Comparison of ENCODE assay signal across 16 cellular contexts in genomic region chr12:69108024-69108423, GRCh38.
DNase-seq lines count a peak whose midpoint lies in the region; ATAC-seq and TF ChIP-seq lines count a peak whose summit lies in the region.
"Had no signal": no experiment of that assay in that cellular context is flagged by ENCODE, and none has a peak within 500 bp of the region (broad histone marks: within the 10 kb centered on the region; RNA-seq: fewer than 3 reads in every experiment).

No MANE protein-coding gene starts in this region.

- H3K4me1 Mint-ChIP-seq in WTC11: peaks cover 17% of the 10 kb centered on the region

- H3K36me3 Mint-ChIP-seq in WTC11: no peaks in the 10 kb centered on the region

- no peak overlapping the region for H3K4me3 Mint-ChIP-seq in WTC11
- H3K4me3 Mint-ChIP-seq: dendritic cell treated with granulocyte-macrophage colony-stimulating factor and Interleukin-4, amounts not matched to agents 40 ng/mL and 50 ng/mL, for 4 days; stimulated activated naive CD8-positive, alpha-beta T cell treated with anti-CD3 and anti-CD28 coated beads, Interleukin-15, Interleukin-2, amounts not matched to agents 100 ng/mL and 50 ng/mL, for 24 hours had no signal

- ATAC-seq in WTC11: peak; percentile 83

- POLR2A ChIA-PET in WTC11 (lab: Charles Lee): no interaction called here

- TF ChIP-seq POLR2A in lower leg skin (IDR thresholded peaks at IDR 0.05): no peak

- peak overlapping the region; percentile 62 for H3K27ac Mint-ChIP-seq in WTC11
- H3K27ac Mint-ChIP-seq: activated T-helper 2 cell treated with anti-CD3 and anti-CD28 coated beads, Interferon-gamma antibody, Interleukin-2, Interleukin-4, amounts not matched to agents 10 μg/mL and 5 μg/mL and 100 μg/mL, durations not matched to agents 14 hours and 24 hours and 36 hours; dendritic cell treated with granulocyte-macrophage colony-stimulating factor and Interleukin-4, amounts not matched to agents 40 ng/mL and 50 ng/mL, for 4 days; stimulated activated naive CD8-positive, alpha-beta T cell treated with anti-CD3 and anti-CD28 coated beads, Interleukin-15, Interleukin-2, amounts not matched to agents 100 ng/mL and 50 ng/mL, for 24 hours had no signal

- WGBS in lower leg skin, 2 donors: 31 to 34% methylated on average over 2 of the region's 2 CpGs

- DNase-seq in HT1080 (ENCODE audit: low read depth): peak; percentile 13
- no peak for DNase-seq in WTC11 (ENCODE audit: low spot score)
- DNase-seq in fibroblast of the conjunctiva (ENCODE audit: low read depth): peak; percentile 33
- DNase-seq in retinal pigment epithelial cell (ENCODE audit: low read depth): no peak
- DNase-seq in islet precursor cell: no peak
- DNase-seq in NCI-H1417 (lab: John Stamatoyannopoulos, UW): no peak
- DNase-seq in lower leg skin (ENCODE audit: low spot score in 2 of 2): no peak
- DNase-seq: amniotic stem cell, midbrain, NCI-H226, occipital lobe had no signal

- intact Hi-C loops in lower leg skin (cut with DNase I; ENCODE audit: low total_unique reads): no loop called here

- CTCF ChIA-PET in WTC11 (lab: Charles Lee): interaction anchor here (0.6 to 2.5 kb wide), 9 partner anchors 10 to 278 kb away, joined by 3 to 9 read pairs (median 4); no protein-coding TSS in a partner anchor

- no peaks in the 10 kb centered on the region; the same call in 1 of the 2 replicates for H3K27me3 Mint-ChIP-seq in WTC11 (ENCODE audit: low read depth)
- H3K27me3 Mint-ChIP-seq: dendritic cell treated with granulocyte-macrophage colony-stimulating factor and Interleukin-4, amounts not matched to agents 40 ng/mL and 50 ng/mL, for 4 days; stimulated activated naive CD8-positive, alpha-beta T cell treated with anti-CD3 and anti-CD28 coated beads, Interleukin-15, Interleukin-2, amounts not matched to agents 100 ng/mL and 50 ng/mL, for 24 hours had no signal

- peaks cover 8% of the 10 kb centered on the region; the same call in 1 of the 2 replicates for H3K9me3 Mint-ChIP-seq in WTC11
- H3K9me3 Mint-ChIP-seq: activated T-helper 2 cell treated with anti-CD3 and anti-CD28 coated beads, Interferon-gamma antibody, Interleukin-2, Interleukin-4, amounts not matched to agents 10 μg/mL and 5 μg/mL and 100 μg/mL, durations not matched to agents 14 hours and 24 hours and 36 hours; dendritic cell treated with granulocyte-macrophage colony-stimulating factor and Interleukin-4, amounts not matched to agents 40 ng/mL and 50 ng/mL, for 4 days; stimulated activated naive CD8-positive, alpha-beta T cell treated with anti-CD3 and anti-CD28 coated beads, Interleukin-15, Interleukin-2, amounts not matched to agents 100 ng/mL and 50 ng/mL, for 24 hours had no signal

- TF ChIP-seq CTCF in WTC11 (IDR thresholded peaks at IDR 0.05): no peak
- TF ChIP-seq CTCF in retinal pigment epithelial cell (conservative IDR thresholded peaks at IDR 0.05; ENCODE audit: low read depth, low read length): peak; percentile 29
- no peak for TF ChIP-seq CTCF in lower leg skin (IDR thresholded peaks at IDR 0.05)

- H3K4me3 ChIP-seq in retinal pigment epithelial cell (ENCODE audit: low read length): no peak overlapping the region
- no peak overlapping the region for H3K4me3 ChIP-seq in lower leg skin (ENCODE audit: low read depth, poor library complexity, severe bottlenecking)
- H3K4me3 ChIP-seq: esophagus muscularis mucosa, vagina had no signal

TF ChIP-seq in WTC11, 78 proteins besides CTCF, POLR2A, EP300 and RAD21:
- TF ChIP-seq ZNF423 (CRISPR knock-in tag; IDR thresholded peaks at IDR 0.05): peak; percentile 49; the same call in 1 of the 2 replicates
- TF ChIP-seq, protein P1, sequence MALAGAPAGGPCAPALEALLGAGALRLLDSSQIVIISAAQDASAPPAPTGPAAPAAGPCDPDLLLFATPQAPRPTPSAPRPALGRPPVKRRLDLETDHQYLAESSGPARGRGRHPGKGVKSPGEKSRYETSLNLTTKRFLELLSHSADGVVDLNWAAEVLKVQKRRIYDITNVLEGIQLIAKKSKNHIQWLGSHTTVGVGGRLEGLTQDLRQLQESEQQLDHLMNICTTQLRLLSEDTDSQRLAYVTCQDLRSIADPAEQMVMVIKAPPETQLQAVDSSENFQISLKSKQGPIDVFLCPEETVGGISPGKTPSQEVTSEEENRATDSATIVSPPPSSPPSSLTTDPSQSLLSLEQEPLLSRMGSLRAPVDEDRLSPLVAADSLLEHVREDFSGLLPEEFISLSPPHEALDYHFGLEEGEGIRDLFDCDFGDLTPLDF (CRISPR knock-in tag; IDR thresholded peaks at IDR 0.05): no peak

Comparison
In these comparisons a context has a peak if more than half of its experiments do, and no peak if none do; other contexts are left out.
1. DNase-seq: peak in HT1080 (single experiment) and fibroblast of the conjunctiva (single experiment); none in WTC11 (single experiment), retinal pigment epithelial cell (single experiment), islet precursor cell (single experiment), NCI-H1417 (0 of 3) and lower leg skin (0 of 2).